Comparison of ENCODE assay signal across 20 cellular contexts in the genomic region with DNA sequence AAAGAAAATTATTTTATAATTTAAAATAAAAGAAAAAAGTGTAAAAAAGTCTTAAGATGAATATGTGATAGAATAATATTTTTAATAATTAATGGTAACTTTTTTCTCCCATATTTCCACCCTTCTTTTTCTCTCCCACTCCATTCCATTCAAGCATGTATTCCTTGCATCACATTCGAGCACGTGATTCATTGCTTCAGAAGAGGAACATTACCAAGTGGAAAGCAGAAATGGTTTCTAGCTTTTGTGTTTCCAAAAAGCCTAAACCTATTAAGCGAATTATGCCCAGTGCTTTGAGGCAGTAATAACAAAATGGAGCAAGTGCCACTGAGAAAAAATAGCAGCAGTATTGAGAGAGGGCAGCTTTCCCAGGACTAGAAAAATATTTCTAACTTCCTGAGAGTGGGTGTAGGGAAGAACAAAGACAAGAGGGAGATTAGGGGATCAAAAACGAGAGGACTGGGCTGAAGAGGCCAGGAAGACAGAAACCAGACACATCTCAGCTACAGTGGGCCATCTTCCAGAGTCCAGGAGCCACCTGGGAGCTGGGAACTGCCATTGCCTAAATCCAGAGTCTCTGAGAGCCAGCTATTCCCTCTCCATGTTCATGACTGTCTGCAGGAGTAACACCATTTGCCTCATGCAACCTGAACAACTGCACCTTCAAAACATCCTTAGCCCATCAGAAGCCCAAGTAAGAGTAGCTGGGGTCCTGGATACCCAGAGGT. TPM values are rescaled to one million over a fixed set of nuclear protein-coding genes. Genes with fewer than 3 reads are reported as not detected.
DNase-seq lines count a peak whose midpoint lies in the region; ATAC-seq and TF ChIP-seq lines count a peak whose summit lies in the region.
"Had no signal": no experiment of that assay in that cellular context is flagged by ENCODE, and none has a peak within 500 bp of the region (broad histone marks: within the 10 kb centered on the region; RNA-seq: fewer than 3 reads in every experiment).

No MANE protein-coding gene starts in this region.

- H3K27me3 ChIP-seq in left ventricle myocardium inferior (ENCODE audit: low read depth) (no peaks in the 10 kb centered on the region), smooth muscle cell (ENCODE audit: low read depth) (no peaks in the 10 kb centered on the region)
- H3K27me3 ChIP-seq: BLaER1 treated with 17β-estradiol and CSF1 and Interleukin-3, amounts not matched to agents 10 nM and 100 nM; esophagus squamous epithelium had no signal

- DNase-seq in SIG-M5 treated with dmso at 0.1 percent for 504 hours (lab: John Stamatoyannopoulos, UW; ENCODE audit: unreplicated experiment) (peak; percentile 54), SIG-M5 (lab: John Stamatoyannopoulos, UW) (no peak), SKM-1 treated with dmso at 0.1 percent for 144 hours (lab: John Stamatoyannopoulos, UW; ENCODE audit: unreplicated experiment) (peak; percentile 79), left ventricle myocardium inferior (no peak), smooth muscle cell (lab: John Stamatoyannopoulos, UW; ENCODE audit: unreplicated experiment) (no peak), NCI-H226 (no peak)
- DNase-seq: 8988T; activated CD4-positive, alpha-beta T cell treated with anti-CD3 and anti-CD28 coated beads, Interleukin-2, amount 10 ng/mL, durations not matched to agents 24 days and 14 days; activated CD8-positive, alpha-beta memory T cell treated with anti-CD3 and anti-CD28 coated beads, Interleukin-2, amount 50 U/mL, for 4 hours; activated gamma-delta T cell; DMS153; effector CD8-positive, alpha-beta T cell; esophagus squamous epithelium; GOT3; mesendoderm; NCI-H69; nephron progenitor cell had no signal

- H3K4me1 ChIP-seq in left ventricle myocardium inferior, result peaks cover 9% of the 10 kb centered on the region
- no peaks in the 10 kb centered on the region for H3K4me1 ChIP-seq in smooth muscle cell (ENCODE audit: low read depth)

- H3K27ac ChIP-seq in left ventricle myocardium inferior (replicated peaks) (peak overlapping the region; percentile 48), smooth muscle cell (ENCODE audit: low read depth) (peak overlapping the region; percentile 46)
- H3K27ac ChIP-seq: esophagus squamous epithelium had no signal

- no peak for ATAC-seq in HG02763 (IDR thresholded peaks at IDR 0.05; ENCODE audit: unreplicated experiment)
- ATAC-seq in HG02588 (IDR thresholded peaks at IDR 0.05; ENCODE audit: unreplicated experiment), result no peak

- TF ChIP-seq CTCF in left ventricle myocardium inferior (IDR thresholded peaks at IDR 0.05; ENCODE audit: borderline replicate concordance) (no peak), smooth muscle cell (IDR thresholded peaks at IDR 0.05; ENCODE audit: borderline replicate concordance, insufficient read depth, poor library complexity, severe bottlenecking) (no peak)

- no peaks in the 10 kb centered on the region for H4K20me1 ChIP-seq in smooth muscle cell (ENCODE audit: low read depth)
- H4K20me1 ChIP-seq: BLaER1 treated with 17β-estradiol and CSF1 and Interleukin-3, amounts not matched to agents 10 nM and 100 nM had no signal

- no peak overlapping the region for H3K4me2 ChIP-seq in smooth muscle cell

- WGBS in smooth muscle cell (ENCODE audit: low lambda C conversion rate), result 51% methylated on average over 4 of the region's 4 CpGs

- H3K9me3 ChIP-seq in left ventricle myocardium inferior (replicated peaks) (no peaks in the 10 kb centered on the region), smooth muscle cell (replicated peaks; ENCODE audit: low read depth) (no peaks in the 10 kb centered on the region)
- H3K9me3 ChIP-seq: BLaER1 treated with 17β-estradiol and CSF1 and Interleukin-3, amounts not matched to agents 10 nM and 100 nM; esophagus squamous epithelium had no signal

- H2AFZ ChIP-seq in smooth muscle cell (ENCODE audit: low read depth), result no peak overlapping the region

- no peaks in the 10 kb centered on the region for H3K79me2 ChIP-seq in smooth muscle cell (ENCODE audit: low read depth)

- H3K36me3 ChIP-seq in left ventricle myocardium inferior, result no peaks in the 10 kb centered on the region
- H3K36me3 ChIP-seq in smooth muscle cell (ENCODE audit: low read depth), result no peaks in the 10 kb centered on the region
- H3K36me3 ChIP-seq: BLaER1 treated with 17β-estradiol and CSF1 and Interleukin-3, amounts not matched to agents 10 nM and 100 nM; esophagus squamous epithelium had no signal

- no peaks in the 10 kb centered on the region for H3F3A ChIP-seq in smooth muscle cell (ENCODE audit: low read depth)

- intact Hi-C loops in left ventricle myocardium inferior (cut with micrococcal nuclease), result no loop called here

- H3K4me3 ChIP-seq in left ventricle myocardium inferior, result no peak overlapping the region
- no peak overlapping the region for H3K4me3 ChIP-seq in smooth muscle cell
- H3K4me3 ChIP-seq: BLaER1 treated with 17β-estradiol and CSF1 and Interleukin-3, amounts not matched to agents 10 nM and 100 nM; esophagus squamous epithelium had no signal

- no peak overlapping the region for H3K9ac ChIP-seq in smooth muscle cell (ENCODE audit: low read depth)
- H3K9ac ChIP-seq: BLaER1 treated with 17β-estradiol and CSF1 and Interleukin-3, amounts not matched to agents 10 nM and 100 nM had no signal

RNA-seq across cellular contexts. Expression of gene AKIRIN2, which starts 15.1 kb away (rescaled TPM):
- 42.3 TPM for total RNA-seq in left ventricle myocardium inferior
- total RNA-seq in smooth muscle cell, result 29.5 and 29.6 TPM in 2 replicates
- 50.5 and 60.3 TPM in 2 replicates for polyA plus RNA-seq in smooth muscle cell

Comparison
In these comparisons a context has a peak if more than half of its experiments do, and no peak if none do; other contexts are left out.
1. DNase-seq: peak in SIG-M5 treated with dmso at 0.1 percent for 504 hours (single experiment) and SKM-1 treated with dmso at 0.1 percent for 144 hours (single experiment); none in SIG-M5 (single experiment), left ventricle myocardium inferior (single experiment), smooth muscle cell (single experiment) and NCI-H226 (single experiment).